ENCODE assay signal across 16 cellular contexts in genomic region chr4:189773909-189774308, GRCh38.
A peak's percentile ranks its signal among the peaks of the same experiment; 100 is the strongest.
DNase-seq lines count a peak whose midpoint lies in the region; ATAC-seq and TF ChIP-seq lines count a peak whose summit lies in the region.
"Had no signal": no experiment of that assay in that cellular context is flagged by ENCODE, and none has a peak within 500 bp of the region (broad histone marks: within the 10 kb centered on the region; RNA-seq: fewer than 3 reads in every experiment).

No MANE protein-coding gene starts in this region.

- ATAC-seq in RWPE2 (ENCODE audit: low read depth) (0 out of 3 replicates have a peak, but pooled peaks have one; percentile 29), foreskin keratinocyte (no peak), HG03457 (IDR thresholded peaks at IDR 0.05; ENCODE audit: unreplicated experiment) (no peak), GM21737 (IDR thresholded peaks at IDR 0.05; ENCODE audit: unreplicated experiment) (no peak)
- ATAC-seq in activated T-helper 17 cell treated with anti-CD3 and anti-CD28 coated beads, Interleukin-2, amount 50 U/mL, for 72 hours (replicated peaks), result no peak
- ATAC-seq: right cardiac atrium, T-cell had no signal

- no peaks in the 10 kb centered on the region for H3K36me3 Mint-ChIP-seq in activated T-helper 17 cell treated with anti-CD3 and anti-CD28 coated beads, Interleukin-2, amount 50 U/mL, for 72 hours (ENCODE audit: low read depth)
- H3K36me3 Mint-ChIP-seq: T-cell had no signal

- H3K27me3 ChIP-seq in RWPE2 (ENCODE audit: insufficient read depth, poor library complexity, severe bottlenecking) (no peaks in the 10 kb centered on the region), foreskin keratinocyte (no peaks in the 10 kb centered on the region)

- CTCF ChIA-PET in AG04449 (lab: Yijun Ruan, JAX), result no interaction called here

- H3K4me3 ChIP-seq in AG04449 (ENCODE audit: low read depth, low read length), result no peak overlapping the region
- no peak overlapping the region for H3K4me3 ChIP-seq in RWPE2 (ENCODE audit: severe bottlenecking)
- H3K4me3 ChIP-seq: thoracic aorta had no signal

- no peaks in the 10 kb centered on the region for H3K36me3 ChIP-seq in RWPE2 (ENCODE audit: low read depth)
- H3K36me3 ChIP-seq: thoracic aorta had no signal

- no peak overlapping the region for H3K4me3 Mint-ChIP-seq in activated T-helper 17 cell treated with anti-CD3 and anti-CD28 coated beads, Interleukin-2, amount 50 U/mL, for 72 hours
- H3K4me3 Mint-ChIP-seq: activated B cell treated with CpG ODN at 0.5 μM for 24 hours, T-cell had no signal

- H3K27me3 Mint-ChIP-seq in activated T-helper 17 cell treated with anti-CD3 and anti-CD28 coated beads, Interleukin-2, amount 50 U/mL, for 72 hours, result no peaks in the 10 kb centered on the region
- H3K27me3 Mint-ChIP-seq: activated B cell treated with CpG ODN at 0.5 μM for 24 hours, T-cell had no signal

- POLR2A ChIA-PET in AG04449 (lab: Yijun Ruan, JAX), result no interaction called here

- TF ChIP-seq CTCF in AG04449 (IDR thresholded peaks at IDR 0.05; ENCODE audit: insufficient read depth, low read length, missing control alignments) (no peak), RWPE2 (IDR thresholded peaks at IDR 0.05; ENCODE audit: poor library complexity, severe bottlenecking) (no peak), foreskin keratinocyte (conservative IDR thresholded peaks at IDR 0.05) (no peak)

- peaks cover 5% of the 10 kb centered on the region for H3K9me3 Mint-ChIP-seq in activated T-helper 17 cell treated with anti-CD3 and anti-CD28 coated beads, Interleukin-2, amount 50 U/mL, for 72 hours

- no peaks in the 10 kb centered on the region for H3K4me1 Mint-ChIP-seq in activated T-helper 17 cell treated with anti-CD3 and anti-CD28 coated beads, Interleukin-2, amount 50 U/mL, for 72 hours
- H3K4me1 Mint-ChIP-seq: activated B cell treated with CpG ODN at 0.5 μM for 24 hours, T-cell had no signal

- peak; percentile 9 for DNase-seq in AG04449 (ENCODE audit: low read depth, low spot score)
- DNase-seq in KBM-7, result peak; percentile 27
- DNase-seq in RWPE2 (ENCODE audit: low spot score), result no peak
- peak; percentile 2 to 17 for DNase-seq in foreskin keratinocyte
- DNase-seq in dedifferentiated amniotic fluid mesenchymal stem cell (ENCODE audit: extremely low spot score), result no peak
- DNase-seq: activated B cell treated with CpG ODN at 0.5 μM for 24 hours; activated naive CD4-positive, alpha-beta T cell treated with Interleukin-2 at 50 U/mL for 16 hours; NCI-H1417; NCI-H2227 treated with DMSO at 0.1 percent for 48 hours; right cardiac atrium; stimulated activated CD4-positive, alpha-beta T cell treated with anti-CD3 and anti-CD28 coated beads, Interleukin-2, amount 100 ng/mL, for 48 hours; T-cell had no signal

- no peak overlapping the region for H3K27ac ChIP-seq in RWPE2 (ENCODE audit: poor library complexity, severe bottlenecking)
- no peak overlapping the region for H3K27ac ChIP-seq in foreskin keratinocyte
- H3K27ac ChIP-seq: thoracic aorta had no signal

- no peaks in the 10 kb centered on the region for H3K9me3 ChIP-seq in RWPE2 (ENCODE audit: severe bottlenecking)
- H3K9me3 ChIP-seq: thoracic aorta had no signal

- in situ Hi-C loops in KBM-7 (cut with MboI; ENCODE audit: low pct_unique_long_range_greater_than_20kb, low sequenced_read_pairs), result no loop called here

- H3K4me1 ChIP-seq in RWPE2 (ENCODE audit: insufficient read depth, poor library complexity, severe bottlenecking) (no peaks in the 10 kb centered on the region), foreskin keratinocyte (no peaks in the 10 kb centered on the region)

- no peak overlapping the region for H3K27ac Mint-ChIP-seq in activated T-helper 17 cell treated with anti-CD3 and anti-CD28 coated beads, Interleukin-2, amount 50 U/mL, for 72 hours
- H3K27ac Mint-ChIP-seq: activated B cell treated with CpG ODN at 0.5 μM for 24 hours, T-cell had no signal

Comparison
In these comparisons a context has a peak if more than half of its experiments do, and no peak if none do; other contexts are left out.
1. DNase-seq: peak in AG04449 (single experiment), KBM-7 (single experiment) and foreskin keratinocyte (2 of 2); none in RWPE2 (single experiment) and dedifferentiated amniotic fluid mesenchymal stem cell (single experiment).